In the genomic region with DNA sequence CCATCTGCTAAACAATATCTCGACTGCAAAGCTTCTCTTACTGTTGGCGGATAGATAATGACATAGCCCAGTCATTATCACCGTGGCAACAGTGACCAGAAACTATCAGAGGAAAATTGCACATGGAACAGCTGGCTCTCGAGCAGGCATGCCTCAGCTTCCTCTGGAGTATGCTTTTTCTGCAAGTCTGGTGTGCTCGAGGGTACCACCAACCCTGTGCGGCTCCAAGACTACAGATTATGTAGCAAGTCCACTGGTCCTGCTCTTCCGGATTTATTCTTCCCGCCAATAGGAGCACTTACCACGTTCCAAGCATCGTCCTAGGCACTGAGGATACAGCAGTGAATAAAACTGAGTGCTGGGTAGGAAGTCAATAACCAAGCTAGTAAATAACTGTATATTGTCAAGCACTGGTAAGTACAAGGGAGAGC, we compare ENCODE assay signal across 8 cellular contexts. TPM values are rescaled to one million over a fixed set of nuclear protein-coding genes. Genes with fewer than 3 reads are reported as not detected.
A peak's percentile ranks its signal among the peaks of the same experiment; 100 is the strongest.
DNase-seq lines count a peak whose midpoint lies in the region; ATAC-seq, FAIRE-seq and TF ChIP-seq lines count a peak whose summit lies in the region.

No MANE protein-coding gene starts in this region.

- peak overlapping the region; percentile 95 to 96 for H3K27ac Mint-ChIP-seq in natural killer cell

- H3K27me3 Mint-ChIP-seq in natural killer cell (ENCODE audit: low read depth in 2 of 2) = no peaks in the 10 kb centered on the region

- CTCF ChIA-PET in BJ (lab: Yijun Ruan, JAX) = interaction anchor here (0.6 to 5.4 kb wide), 4 partner anchors 13 to 101 kb away, joined by 3 to 33 read pairs (median 4); no protein-coding TSS in a partner anchor

- H3K27ac ChIP-seq in HL-60 (replicated peaks) (peak overlapping the region; percentile 98), dorsolateral prefrontal cortex (peak overlapping the region in 3 of 59 donors; percentile 57 to 86 (median 75))

- no peaks in the 10 kb centered on the region for H3K9me3 Mint-ChIP-seq in natural killer cell

- ATAC-seq in natural killer cell = no peak
- ATAC-seq in GM19452 (IDR thresholded peaks at IDR 0.05; ENCODE audit: unreplicated experiment) = no peak

- peaks cover 57 to 63% of the 10 kb centered on the region in 2 donors for H3K4me1 Mint-ChIP-seq in natural killer cell

- no peak for DNase-seq in BJ (ENCODE audit: low read depth)
- peak in 1 of 2 experiments; percentile 60 for DNase-seq in HL-60 (ENCODE audit: low read depth in 1 of 2, low spot score in 1 of 2)
- DNase-seq in RCC 7860 (ENCODE audit: low spot score) = peak; percentile 6
- DNase-seq in dorsolateral prefrontal cortex = no peak
- no peak for DNase-seq in natural killer cell
- no peak for DNase-seq in ureter (ENCODE audit: low spot score)
- no peak for DNase-seq in NCI-H345 (lab: John Stamatoyannopoulos, UW)

- H3K36me3 Mint-ChIP-seq in natural killer cell = no peaks in the 10 kb centered on the region

- POLR2A ChIA-PET in BJ (lab: Charles Lee) = no interaction called here

- TF ChIP-seq CTCF in BJ (IDR thresholded peaks at IDR 0.05; ENCODE audit: insufficient read depth, low read depth, low read length) (no peak), HL-60 (IDR thresholded peaks at IDR 0.05; ENCODE audit: insufficient read depth, low read length) (no peak), dorsolateral prefrontal cortex (IDR thresholded peaks at IDR 0.05 in 54 of 56, conservative IDR thresholded peaks at IDR 0.05 in 2 of 56; ENCODE audit: low read depth in 1 of 56, partially characterized antibody in 56 of 56) (no peak), natural killer cell (IDR thresholded peaks at IDR 0.05) (no peak)

- H3K4me3 Mint-ChIP-seq in natural killer cell = peak overlapping the region; percentile 97

- FAIRE-seq in RCC 7860 (lab: Jason Lieb, UNC) = no peak

- intact Hi-C loops in dorsolateral prefrontal cortex (cut with DNase I) = no loop called here
- intact Hi-C loops in natural killer cell (cut with micrococcal nuclease) = no loop called here

- H3K4me3 ChIP-seq in BJ (ENCODE audit: low read depth, low read length) = peak overlapping the region; percentile 89
- H3K4me3 ChIP-seq in HL-60 (replicated peaks; ENCODE audit: insufficient read depth, low read length) = peak overlapping the region; percentile 85
- peak overlapping the region; percentile 70 to 100 (median 95) for H3K4me3 ChIP-seq in dorsolateral prefrontal cortex

- H3K36me3 ChIP-seq in BJ (ENCODE audit: control insufficient read depth, insufficient read depth, low read length) = no peaks in the 10 kb centered on the region

- no peaks in the 10 kb centered on the region for H3K27me3 ChIP-seq in BJ (ENCODE audit: control insufficient read depth, insufficient read depth, low read length)
- H3K27me3 ChIP-seq in HL-60 (ENCODE audit: insufficient read depth, poor library complexity, severe bottlenecking) = no peaks in the 10 kb centered on the region
- H3K27me3 ChIP-seq in dorsolateral prefrontal cortex = no peaks in the 10 kb centered on the region

RNA-seq across cellular contexts. Expression of a gene that starts 1.4 kb away (rescaled TPM):
- polyA plus RNA-seq in BJ (2011; rRNA removed) = 15.3 and 23.6 TPM in 2 replicates
- polyA minus RNA-seq in BJ (2011; rRNA and poly(A)+ RNA removed) = 6.2 and 6.5 TPM in 2 replicates
- total RNA-seq in dorsolateral prefrontal cortex = 10 to 100 TPM; 17.9 to 48.1 (median 33.3) TPM
- total RNA-seq in natural killer cell = 10 to 100 TPM; 16.7 to 26.0 (median 23.4) TPM
- total RNA-seq in ureter = 35.9 TPM

RNA-seq across cellular contexts. Expression of a gene that starts 17.0 kb away (rescaled TPM):
- polyA plus RNA-seq in BJ (2011; rRNA removed) = 3.5 TPM in 2 replicates
- polyA minus RNA-seq in BJ (2011; rRNA and poly(A)+ RNA removed) = 6.0 and 6.1 TPM in 2 replicates
- total RNA-seq in dorsolateral prefrontal cortex = 10 to 100 TPM in 85 of 120 experiments, 1 to 10 TPM in 35; 5.1 to 41.5 (median 12.5) TPM
- total RNA-seq in natural killer cell = 10 to 100 TPM; 10.6 to 17.3 (median 15.4) TPM
- total RNA-seq in ureter = 14.4 TPM
